ENCODE assay signal across 10 cellular contexts in genomic region chr17:76574166-76574565, GRCh38. TPM values are rescaled to one million over a fixed set of nuclear protein-coding genes. Genes with fewer than 3 reads are reported as not detected.
"Had no signal": no experiment of that assay in that cellular context is flagged by ENCODE, and none has a peak within 500 bp of the region (broad histone marks: within the 10 kb centered on the region; RNA-seq: fewer than 3 reads in every experiment).

No MANE protein-coding gene starts in this region.

- H3K9ac ChIP-seq: GM23248 had no signal

- H3K4me3 ChIP-seq: GM23248, HAP-1 had no signal

- H3K27ac Mint-ChIP-seq: HFFc6, IgD-negative memory B cell had no signal

- H3K36me3 ChIP-seq: HAP-1 had no signal

- H3K4me1 ChIP-seq: HAP-1 had no signal

- H3K9me3 ChIP-seq: HAP-1 had no signal

- H3K4me3 Mint-ChIP-seq: HFFc6, IgD-negative memory B cell had no signal

- H2AFZ ChIP-seq: GM23248 had no signal

- H3K36me3 Mint-ChIP-seq: IgD-negative memory B cell had no signal

- DNase-seq: GM23248, GOT3, H7, HFFc6 had no signal

- H3K27ac ChIP-seq: GM23248, HL-60 had no signal

- H3K9me3 Mint-ChIP-seq: IgD-negative memory B cell had no signal

RNA-seq across cellular contexts. Expression of gene ST6GALNAC2, which starts 11.5 kb away (rescaled TPM):
- total RNA-seq: HT1080 had no signal

RNA-seq across cellular contexts. Expression of gene PRCD, which starts 34.3 kb away (rescaled TPM):
- total RNA-seq: H4, HepG2, HFFc6, HT1080 had no signal
